In the genomic region with DNA sequence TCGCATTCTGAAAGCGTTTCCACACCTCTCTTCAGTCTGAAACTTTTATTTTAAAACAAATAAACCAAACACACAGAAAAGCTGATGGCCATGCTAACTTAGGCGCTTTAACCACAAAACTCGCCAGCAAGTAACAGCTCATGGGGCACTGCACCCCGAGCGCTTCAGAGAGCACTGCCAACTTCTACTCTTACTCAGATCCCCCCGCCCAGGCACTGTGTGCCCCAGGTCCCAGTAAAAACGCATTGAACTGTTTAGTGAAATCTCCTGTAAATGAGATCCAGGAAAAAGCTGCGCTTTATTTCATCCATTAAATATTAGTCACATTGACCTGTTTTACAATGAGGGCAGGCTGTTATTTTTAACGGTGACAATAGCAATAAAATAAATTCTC, we compare ENCODE assay signal across 1 cellular context.
TF ChIP-seq lines count a peak whose summit lies in the region.

No MANE protein-coding gene starts in this region.

TF ChIP-seq in WTC11, 78 proteins besides CTCF, POLR2A, EP300 and RAD21 (continued from another document):
- TF ChIP-seq, protein P1, sequence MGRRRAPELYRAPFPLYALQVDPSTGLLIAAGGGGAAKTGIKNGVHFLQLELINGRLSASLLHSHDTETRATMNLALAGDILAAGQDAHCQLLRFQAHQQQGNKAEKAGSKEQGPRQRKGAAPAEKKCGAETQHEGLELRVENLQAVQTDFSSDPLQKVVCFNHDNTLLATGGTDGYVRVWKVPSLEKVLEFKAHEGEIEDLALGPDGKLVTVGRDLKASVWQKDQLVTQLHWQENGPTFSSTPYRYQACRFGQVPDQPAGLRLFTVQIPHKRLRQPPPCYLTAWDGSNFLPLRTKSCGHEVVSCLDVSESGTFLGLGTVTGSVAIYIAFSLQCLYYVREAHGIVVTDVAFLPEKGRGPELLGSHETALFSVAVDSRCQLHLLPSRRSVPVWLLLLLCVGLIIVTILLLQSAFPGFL (CRISPR knock-in tag; IDR thresholded peaks at IDR 0.05; ENCODE audit: borderline replicate concordance), result no peak
